Comparison of ENCODE assay signal across 19 cellular contexts in the genomic region with DNA sequence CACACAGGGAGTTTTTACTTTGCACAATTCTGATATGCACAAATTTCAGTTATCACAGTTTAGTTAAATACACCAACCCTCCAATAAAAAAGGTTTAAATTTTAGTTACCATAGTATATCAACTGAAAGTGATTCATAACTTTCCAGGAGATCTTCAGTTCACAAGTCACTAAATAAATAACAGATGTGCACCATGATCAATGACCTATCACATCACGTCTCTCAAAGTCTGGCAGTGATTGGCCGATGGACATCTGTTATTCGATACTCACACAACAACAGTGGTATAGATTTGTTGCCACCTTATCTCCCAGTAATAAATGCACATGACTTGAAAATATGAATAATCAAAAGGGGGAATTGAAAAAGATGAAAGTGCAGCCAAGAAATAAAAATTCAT.
"Had no signal": no experiment of that assay in that cellular context is flagged by ENCODE, and none has a peak within 500 bp of the region (broad histone marks: within the 10 kb centered on the region; RNA-seq: fewer than 3 reads in every experiment).

No MANE protein-coding gene starts in this region.

- H3K27ac ChIP-seq: Peyer's patch had no signal

- H3K4me1 Mint-ChIP-seq: activated naive CD8-positive, alpha-beta T cell treated with anti-CD3 and anti-CD28 coated beads, Interleukin-2, amount 10 ng/mL, durations not matched to agents 7 days and 5 days had no signal

- H3K9me3 Mint-ChIP-seq: activated CD8-positive, alpha-beta T cell treated with anti-CD3 and anti-CD28 coated beads for 36 hours; activated naive CD8-positive, alpha-beta T cell treated with anti-CD3 and anti-CD28 coated beads, Interleukin-2, amount 10 ng/mL, durations not matched to agents 7 days and 5 days; T-helper 1 cell treated with Interleukin-12 subunit alpha and Interleukin-12 subunit beta and Interleukin-4 antibody, amounts not matched to agents 30 μg/mL and 1 μg/mL, for 36 hours had no signal

- DNase-seq: activated CD4-positive, alpha-beta T cell treated with anti-CD3 and anti-CD28 coated beads for 4 hours; activated CD8-positive, alpha-beta memory T cell treated with anti-CD3 and anti-CD28 coated beads, Interleukin-2, amount 50 U/mL, for 4 hours; activated CD8-positive, alpha-beta T cell treated with anti-CD3 and anti-CD28 coated beads for 36 hours; activated naive CD4-positive, alpha-beta T cell treated with anti-CD3 and anti-CD28 coated beads, Interleukin-2, amount 50 U/mL, for 16 hours; activated naive CD8-positive, alpha-beta T cell treated with anti-CD3 and anti-CD28 coated beads, Interleukin-2, amount 10 ng/mL, durations not matched to agents 7 days and 5 days; aorta; central memory CD4-positive, alpha-beta T cell; NCI-H146; NCI-H187 treated with DMSO at 0.1 percent for 48 hours; NCI-H2081 treated with DMSO at 0.1 percent for 48 hours; NCI-H226; NCI-H510A; NCI-H526 treated with DMSO at 0.1 percent for 48 hours; NCI-H82; NK-92 treated with Interleukin-12 subunit alpha and Interleukin-12 subunit beta, amount 100 ng/mL, for 24 hours; OCI-M1; Peyer's patch; SHP77 treated with DMSO at 0.1 percent for 48 hours had no signal

- H3K4me3 Mint-ChIP-seq: activated CD8-positive, alpha-beta T cell treated with anti-CD3 and anti-CD28 coated beads for 36 hours; activated naive CD8-positive, alpha-beta T cell treated with anti-CD3 and anti-CD28 coated beads, Interleukin-2, amount 10 ng/mL, durations not matched to agents 7 days and 5 days; T-helper 1 cell treated with Interleukin-12 subunit alpha and Interleukin-12 subunit beta and Interleukin-4 antibody, amounts not matched to agents 30 μg/mL and 1 μg/mL, for 36 hours had no signal

- H3K4me3 ChIP-seq: Peyer's patch had no signal

- H3K27ac Mint-ChIP-seq: activated CD8-positive, alpha-beta T cell treated with anti-CD3 and anti-CD28 coated beads for 36 hours; activated naive CD8-positive, alpha-beta T cell treated with anti-CD3 and anti-CD28 coated beads, Interleukin-2, amount 10 ng/mL, durations not matched to agents 7 days and 5 days; T-helper 1 cell treated with Interleukin-12 subunit alpha and Interleukin-12 subunit beta and Interleukin-4 antibody, amounts not matched to agents 30 μg/mL and 1 μg/mL, for 36 hours had no signal

- H3K27me3 ChIP-seq: Peyer's patch had no signal

- H3K36me3 Mint-ChIP-seq: activated naive CD8-positive, alpha-beta T cell treated with anti-CD3 and anti-CD28 coated beads, Interleukin-2, amount 10 ng/mL, durations not matched to agents 7 days and 5 days had no signal

- H3K9me3 ChIP-seq: Peyer's patch had no signal

- H3K27me3 Mint-ChIP-seq: activated CD8-positive, alpha-beta T cell treated with anti-CD3 and anti-CD28 coated beads for 36 hours; activated naive CD8-positive, alpha-beta T cell treated with anti-CD3 and anti-CD28 coated beads, Interleukin-2, amount 10 ng/mL, durations not matched to agents 7 days and 5 days had no signal

- H3K4me1 ChIP-seq: Peyer's patch had no signal

- H3K36me3 ChIP-seq: Peyer's patch had no signal
